ENCODE assay signal across 8 cellular contexts in the genomic region with DNA sequence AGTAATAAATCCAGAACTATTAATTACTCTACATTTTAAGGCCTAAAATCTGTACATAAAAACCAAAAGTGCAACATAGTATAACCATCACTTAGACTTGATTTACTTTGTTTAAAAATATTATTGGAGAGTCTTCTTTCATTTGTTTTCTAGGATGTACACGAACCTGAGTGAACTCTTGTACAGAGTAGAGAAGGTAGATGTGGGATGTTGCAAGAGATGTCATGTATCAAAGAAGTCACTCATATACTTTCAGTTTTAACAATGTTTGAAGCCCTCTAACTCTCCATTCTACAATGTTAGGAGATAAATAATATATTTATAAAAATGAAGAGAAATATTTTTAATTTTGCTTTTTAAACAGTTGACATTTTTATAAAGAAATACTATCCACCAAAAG. TPM values are rescaled to one million over a fixed set of nuclear protein-coding genes. Genes with fewer than 3 reads are reported as not detected.
"Had no signal": no experiment of that assay in that cellular context is flagged by ENCODE, and none has a peak within 500 bp of the region (broad histone marks: within the 10 kb centered on the region; RNA-seq: fewer than 3 reads in every experiment).

No MANE protein-coding gene starts in this region.

- H2AFZ ChIP-seq: GM23338 had no signal

- FAIRE-seq: H1, H54, HTR-8/SVneo had no signal

- DNase-seq: H9, HCEC 1CT, IMR-90, KBM-7 had no signal

- H3K4me2 ChIP-seq: GM23338 had no signal

- ATAC-seq: GM23338 had no signal

- H3K4me3 ChIP-seq: GM23338 had no signal

RNA-seq across cellular contexts. Expression of a gene that starts 38.6 kb away (rescaled TPM):
- total RNA-seq: H1, H9 had no signal
